27 cellular contexts compared by ENCODE assay signal in the genomic region with DNA sequence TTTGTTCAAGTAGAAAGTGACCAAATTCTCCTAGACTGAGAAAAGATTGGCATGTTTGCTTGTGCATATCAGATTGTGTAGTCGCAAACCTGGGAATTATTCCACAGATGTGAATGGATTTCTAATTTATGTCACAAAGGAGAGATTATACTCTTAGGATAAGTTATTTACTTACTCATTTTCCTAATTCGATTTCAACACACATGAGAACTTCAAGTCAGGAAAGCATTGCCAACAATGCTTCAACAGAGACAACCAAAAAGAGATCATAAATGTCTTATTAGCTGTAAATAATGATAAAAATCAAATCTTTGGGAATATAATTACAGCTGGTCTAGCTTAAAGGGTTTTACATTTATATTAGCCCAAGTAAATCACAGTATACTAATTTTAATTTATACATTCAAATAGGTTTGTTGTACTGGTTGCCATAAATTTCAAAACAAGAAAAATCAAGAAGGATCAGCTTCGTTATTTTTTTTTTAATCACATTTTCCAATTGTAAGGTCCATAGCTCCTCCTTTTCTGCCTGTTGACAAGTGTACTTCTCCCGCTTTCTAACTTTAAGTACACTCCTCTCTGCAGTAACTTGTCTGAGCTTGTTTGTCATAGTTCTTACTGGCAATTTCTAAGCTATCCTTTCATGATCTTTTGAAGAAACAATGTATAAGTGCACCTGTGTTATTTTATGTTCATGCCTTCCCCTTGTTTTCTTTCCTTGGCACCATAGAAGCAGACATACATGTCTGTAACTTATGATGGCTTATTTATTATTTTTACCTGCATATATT.
"Had no signal": no experiment of that assay in that cellular context is flagged by ENCODE, and none has a peak within 500 bp of the region (broad histone marks: within the 10 kb centered on the region; RNA-seq: fewer than 3 reads in every experiment).

No MANE protein-coding gene starts in this region.

- H3K27me3 ChIP-seq: ascending aorta, brain microvascular endothelial cell, esophagus muscularis mucosa, stomach, thyroid gland, upper lobe of right lung had no signal

- H3K4me1 ChIP-seq: lower lobe of right lung, stomach, thyroid gland, upper lobe of right lung had no signal

- DNase-seq: activated CD4-positive, alpha-beta T cell treated with anti-CD3 and anti-CD28 coated beads for 4 hours; activated CD4-positive, alpha-beta T cell treated with anti-CD3 and anti-CD28 coated beads, Interleukin-2, amount 50 U/mL, for 4 hours; activated effector memory CD4-positive, alpha-beta T cell treated with anti-CD3 and anti-CD28 coated beads, Interleukin-2, amount 50 U/mL, for 16 hours; activated naive CD4-positive, alpha-beta T cell treated with anti-CD3 and anti-CD28 coated beads for 36 hours; activated naive CD8-positive, alpha-beta T cell treated with anti-CD3 and anti-CD28 coated beads, Interleukin-2, amount 10 ng/mL, durations not matched to agents 7 days and 5 days; activated T-cell treated with anti-CD3 and anti-CD28 coated beads for 4 hours; brain microvascular endothelial cell; caudate nucleus; cortex of kidney; effector memory CD8-positive, alpha-beta T cell; foreskin melanocyte; kidney glomerular epithelial cell; lower lobe of right lung; mesendoderm; mucosa of descending colon; posterior cingulate gyrus; right cardiac atrium; stimulated activated CD4-positive, alpha-beta T cell treated with anti-CD3 and anti-CD28 coated beads, Interleukin-15, amount 100 ng/mL, for 24 hours; stimulated activated CD4-positive, alpha-beta T cell treated with anti-CD3 and anti-CD28 coated beads, Interleukin-2, amount 100 ng/mL, for 24 hours; stimulated activated naive B cell treated with anti-CD40 and anti-IgM and Interleukin-4, amounts not matched to agents 10 μg/mL and 1 μg/mL and 100 μg/mL, for 72 hours; stomach; thyroid gland; upper lobe of right lung had no signal

- ATAC-seq: effector memory CD8-positive, alpha-beta T cell; left lobe of liver; lower lobe of right lung; mucosa of descending colon; natural killer cell treated with Interleukin-12 subunit alpha and Interleukin-12 subunit beta and Interleukin-15 and Interleukin-18, amount 100 ng/mL, for 72 hours; right cardiac atrium; stimulated activated naive B cell treated with anti-CD40 and anti-IgM and Interleukin-4, amounts not matched to agents 10 μg/mL and 1 μg/mL and 100 μg/mL, for 72 hours; upper lobe of right lung had no signal

- H3K36me3 ChIP-seq: ascending aorta, brain microvascular endothelial cell, esophagus muscularis mucosa, lower lobe of right lung, stomach, thyroid gland, upper lobe of right lung had no signal

- H3K9me3 ChIP-seq: ascending aorta, esophagus muscularis mucosa, lower lobe of right lung, mucosa of descending colon, stomach, thyroid gland, upper lobe of right lung had no signal

- H3K27ac ChIP-seq: ascending aorta, brain microvascular endothelial cell, esophagus muscularis mucosa, lower lobe of right lung, stomach, thyroid gland, upper lobe of right lung had no signal

- H3K4me3 ChIP-seq: ascending aorta, esophagus muscularis mucosa, lower lobe of right lung, mucosa of descending colon, stomach, thyroid gland, upper lobe of right lung had no signal
